In genomic region chr21:15768045-15768601, GRCh38 we compare ENCODE assay signal across 21 cellular contexts.
"Had no signal": no experiment of that assay in that cellular context is flagged by ENCODE, and none has a peak within 500 bp of the region (broad histone marks: within the 10 kb centered on the region; RNA-seq: fewer than 3 reads in every experiment).

No MANE protein-coding gene starts in this region.

- H3K4me3 Mint-ChIP-seq: activated CD4-positive, alpha-beta T cell treated with anti-CD3 and anti-CD28 coated beads for 36 hours; activated naive CD8-positive, alpha-beta T cell treated with anti-CD3 and anti-CD28 coated beads, Interleukin-2, amount 10 ng/mL, durations not matched to agents 7 days and 5 days; brain; naive B cell; neural progenitor cell had no signal

- H3K27ac ChIP-seq: coronary artery, left lung, neural progenitor cell, prostate gland, skin epidermis, upper lobe of right lung, WERI-Rb-1 had no signal

- H3K27me3 ChIP-seq: gastrocnemius medialis, left lung, neural progenitor cell, upper lobe of right lung had no signal

- H3K4me3 ChIP-seq: coronary artery, left lung, neural progenitor cell, prostate gland, skin epidermis, upper lobe of right lung had no signal

- H3K4me2 ChIP-seq: neural progenitor cell had no signal

- H3K4me1 Mint-ChIP-seq: neural progenitor cell had no signal

- FAIRE-seq: kidney had no signal

- DNase-seq: activated CD4-positive, alpha-beta T cell treated with anti-CD3 and anti-CD28 coated beads for 36 hours; activated CD4-positive, alpha-beta T cell treated with anti-CD3 and anti-CD28 coated beads, Interleukin-2, amount 50 U/mL, for 48 hours; activated naive CD4-positive, alpha-beta T cell treated with Interleukin-2 at 50 U/mL for 16 hours; activated naive CD8-positive, alpha-beta T cell treated with anti-CD3 and anti-CD28 coated beads, Interleukin-2, amount 10 ng/mL, durations not matched to agents 7 days and 5 days; central memory CD4-positive, alpha-beta T cell; gastrocnemius medialis; head of caudate nucleus; kidney; left lung; mammary epithelial cell; naive B cell; right cardiac atrium; stimulated activated CD4-positive, alpha-beta T cell treated with anti-CD3 and anti-CD28 coated beads, Interleukin-4, amount 100 ng/mL, for 1 hour; upper lobe of right lung; WERI-Rb-1 had no signal

- H3K9me3 Mint-ChIP-seq: activated T-helper 2 cell treated with anti-CD3 and anti-CD28 coated beads, Interferon-gamma antibody, Interleukin-2, Interleukin-4, amounts not matched to agents 10 μg/mL and 5 μg/mL and 100 μg/mL, durations not matched to agents 14 hours and 24 hours and 36 hours had no signal

- ATAC-seq: activated CD4-positive, alpha-beta T cell treated with anti-CD3 and anti-CD28 coated beads for 36 hours; gastrocnemius medialis; left lung; upper lobe of right lung had no signal

- H3K4me1 ChIP-seq: neural progenitor cell, prostate gland had no signal

- H3K27ac Mint-ChIP-seq: activated CD4-positive, alpha-beta T cell treated with anti-CD3 and anti-CD28 coated beads for 36 hours; activated naive CD8-positive, alpha-beta T cell treated with anti-CD3 and anti-CD28 coated beads, Interleukin-2, amount 10 ng/mL, durations not matched to agents 7 days and 5 days; activated T-helper 2 cell treated with anti-CD3 and anti-CD28 coated beads, Interferon-gamma antibody, Interleukin-2, Interleukin-4, amounts not matched to agents 10 μg/mL and 5 μg/mL and 100 μg/mL, durations not matched to agents 14 hours and 24 hours and 36 hours; brain; neural progenitor cell had no signal

- H2AFZ ChIP-seq: neural progenitor cell had no signal

- H3K9ac ChIP-seq: neural progenitor cell had no signal

- H3K9me3 ChIP-seq: gastrocnemius medialis, left lung, prostate gland, upper lobe of right lung had no signal

- H3K27me3 Mint-ChIP-seq: activated CD4-positive, alpha-beta T cell treated with anti-CD3 and anti-CD28 coated beads for 36 hours; activated naive CD8-positive, alpha-beta T cell treated with anti-CD3 and anti-CD28 coated beads, Interleukin-2, amount 10 ng/mL, durations not matched to agents 7 days and 5 days; brain; naive B cell had no signal

- H3K36me3 ChIP-seq: gastrocnemius medialis, neural progenitor cell, prostate gland, upper lobe of right lung, WERI-Rb-1 had no signal
